In the genomic region with DNA sequence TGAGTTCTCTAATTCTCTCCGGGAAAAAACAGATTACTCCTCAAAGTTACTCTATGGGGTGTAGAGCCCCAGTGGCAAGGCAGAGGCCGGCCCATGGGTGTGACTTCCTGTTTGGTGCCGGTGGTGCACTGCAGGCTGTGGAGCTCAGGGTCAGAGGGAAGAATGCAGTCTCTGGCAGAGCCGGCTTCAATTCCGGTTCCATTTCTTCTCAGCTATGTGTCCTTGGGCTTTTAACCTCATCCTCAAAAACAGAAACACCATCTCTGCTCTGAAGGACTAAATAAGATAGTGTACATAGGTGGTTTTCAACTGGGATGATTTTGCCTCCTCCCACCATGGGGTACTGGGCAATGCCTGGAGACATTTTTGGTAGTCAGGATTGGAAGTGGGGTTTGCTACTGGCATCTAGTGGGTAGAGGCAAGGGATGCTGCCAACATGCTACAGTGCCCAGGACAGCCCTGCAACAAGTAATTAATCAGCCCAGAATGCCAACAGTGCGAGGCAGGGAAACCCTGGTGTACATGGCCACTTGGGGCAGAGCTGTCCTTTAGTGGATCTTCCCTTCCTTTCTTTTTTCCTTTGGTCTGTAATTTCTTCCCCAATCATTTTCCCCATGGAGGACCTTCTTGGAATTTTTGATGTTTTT, we compare ENCODE assay signal across 8 cellular contexts.
DNase-seq lines count a peak whose midpoint lies in the region; ATAC-seq and TF ChIP-seq lines count a peak whose summit lies in the region.
"Had no signal": no experiment of that assay in that cellular context is flagged by ENCODE, and none has a peak within 500 bp of the region (broad histone marks: within the 10 kb centered on the region; RNA-seq: fewer than 3 reads in every experiment).

No MANE protein-coding gene starts in this region.

- intact Hi-C loops in sigmoid colon (cut with DNase I), result no loop called here

- peaks cover 4% of the 10 kb centered on the region for H3K27me3 Mint-ChIP-seq in activated naive CD8-positive, alpha-beta T cell treated with anti-CD3 and anti-CD28 coated beads, Interleukin-2, amount 10 ng/mL, durations not matched to agents 7 days and 5 days

- no peaks in the 10 kb centered on the region for H3K9me3 ChIP-seq in sigmoid colon

- H3K27me3 ChIP-seq in sigmoid colon, result no peaks in the 10 kb centered on the region

- no peak overlapping the region for H3K27ac ChIP-seq in sigmoid colon

- H3K4me1 Mint-ChIP-seq in activated naive CD8-positive, alpha-beta T cell treated with anti-CD3 and anti-CD28 coated beads, Interleukin-2, amount 10 ng/mL, durations not matched to agents 7 days and 5 days, result peaks cover 9% of the 10 kb centered on the region

- no peaks in the 10 kb centered on the region for H3K36me3 Mint-ChIP-seq in activated naive CD8-positive, alpha-beta T cell treated with anti-CD3 and anti-CD28 coated beads, Interleukin-2, amount 10 ng/mL, durations not matched to agents 7 days and 5 days

- WGBS in sigmoid colon, 2 donors, result 33 to 37% methylated on average over 6 of the region's 6 CpGs

- H3K4me3 ChIP-seq in sigmoid colon, result no peak overlapping the region
- H3K4me3 ChIP-seq: skin epidermis had no signal

- no peaks in the 10 kb centered on the region for H3K9me3 Mint-ChIP-seq in activated naive CD8-positive, alpha-beta T cell treated with anti-CD3 and anti-CD28 coated beads, Interleukin-2, amount 10 ng/mL, durations not matched to agents 7 days and 5 days

- DNase-seq in activated naive CD8-positive, alpha-beta T cell treated with anti-CD3 and anti-CD28 coated beads, Interleukin-2, amount 10 ng/mL, durations not matched to agents 7 days and 5 days, result no peak
- DNase-seq in sigmoid colon, result peak; percentile 67
- no peak for DNase-seq in NAMALWA (ENCODE audit: low spot score)
- DNase-seq in NCI-H526 treated with DMSO at 0.1 percent for 48 hours (lab: John Stamatoyannopoulos, UW), result no peak

- H3K27ac Mint-ChIP-seq in activated naive CD8-positive, alpha-beta T cell treated with anti-CD3 and anti-CD28 coated beads, Interleukin-2, amount 10 ng/mL, durations not matched to agents 7 days and 5 days, result peak overlapping the region; percentile 51

- no peak for TF ChIP-seq POLR2A in sigmoid colon (IDR thresholded peaks at IDR 0.05)

- H3K4me3 Mint-ChIP-seq in activated naive CD8-positive, alpha-beta T cell treated with anti-CD3 and anti-CD28 coated beads, Interleukin-2, amount 10 ng/mL, durations not matched to agents 7 days and 5 days, result peak overlapping the region; percentile 4

- TF ChIP-seq CTCF in sigmoid colon (IDR thresholded peaks at IDR 0.05), result no peak

- POLR2A ChIA-PET in activated naive CD8-positive, alpha-beta T cell treated with anti-CD3 and anti-CD28 coated beads, Interleukin-2, amount 10 ng/mL, durations not matched to agents 7 days and 5 days (lab: Charles Lee), result interaction anchor here (0.6 to 1.4 kb wide), 2 partner anchors 17 to 1762 kb away, joined by 5 to 6 read pairs; no protein-coding TSS in a partner anchor

- ATAC-seq in GM19438 (IDR thresholded peaks at IDR 0.05; ENCODE audit: low read depth, unreplicated experiment) (peak; percentile 94), HG03575 (IDR thresholded peaks at IDR 0.05; ENCODE audit: extremely low read depth, insufficient number of reproducible peaks, low FRiP score, unreplicated experiment) (peak; percentile 64), GM18520 (IDR thresholded peaks at IDR 0.05; ENCODE audit: unreplicated experiment) (no peak)
- peak; percentile 98 for ATAC-seq in activated naive CD8-positive, alpha-beta T cell treated with anti-CD3 and anti-CD28 coated beads, Interleukin-2, amount 10 ng/mL, durations not matched to agents 7 days and 5 days (ENCODE audit: low read depth)

- no peaks in the 10 kb centered on the region for H3K36me3 ChIP-seq in sigmoid colon

- no peaks in the 10 kb centered on the region for H3K4me1 ChIP-seq in sigmoid colon

- TF ChIP-seq EP300 in sigmoid colon (IDR thresholded peaks at IDR 0.05), result no peak
